9 cellular contexts compared by ENCODE assay signal in genomic region chr11:75275581-75275980, GRCh38. TPM values are rescaled to one million over a fixed set of nuclear protein-coding genes. Genes with fewer than 3 reads are reported as not detected.
A peak's percentile ranks its signal among the peaks of the same experiment; 100 is the strongest.
DNase-seq lines count a peak whose midpoint lies in the region; ATAC-seq and TF ChIP-seq lines count a peak whose summit lies in the region.
"Had no signal": no experiment of that assay in that cellular context is flagged by ENCODE, and none has a peak within 500 bp of the region (broad histone marks: within the 10 kb centered on the region; RNA-seq: fewer than 3 reads in every experiment).

No MANE protein-coding gene starts in this region.

- CTCF ChIA-PET in CD4-positive, alpha-beta T cell (lab: Charles Lee) = interaction anchor here (1.0 to 7.1 kb wide), 5 partner anchors 12 to 135 kb away, joined by 3 to 40 read pairs (median 10); partner anchors contain the start of gene TPBGL

- H3K27me3 ChIP-seq in CD4-positive, alpha-beta T cell (ENCODE audit: control insufficient read depth, insufficient read depth, low read length) = no peaks in the 10 kb centered on the region
- no peaks in the 10 kb centered on the region for H3K27me3 ChIP-seq in RWPE2 (ENCODE audit: insufficient read depth, poor library complexity, severe bottlenecking)

- TF ChIP-seq CTCF in CD4-positive, alpha-beta T cell (IDR thresholded peaks at IDR 0.05) = no peak
- no peak for TF ChIP-seq CTCF in RWPE2 (IDR thresholded peaks at IDR 0.05; ENCODE audit: poor library complexity, severe bottlenecking)

- peaks cover 63% of the 10 kb centered on the region for H3K36me3 Mint-ChIP-seq in CD4-positive, alpha-beta T cell (ENCODE audit: low read depth)

- 90% methylated on average over 3 to 4 of the region's 6 CpGs for WGBS in mesodermal cell (ENCODE audit: insufficient coverage in 2 of 2), 2 experiments

- no peaks in the 10 kb centered on the region for H3K9me3 ChIP-seq in CD4-positive, alpha-beta T cell (ENCODE audit: control insufficient read depth, low read length)
- H3K9me3 ChIP-seq in RWPE2 (ENCODE audit: severe bottlenecking) (no peaks in the 10 kb centered on the region), mesodermal cell (ENCODE audit: control insufficient read depth, low read length) (no peaks in the 10 kb centered on the region)

- POLR2A ChIA-PET in CD4-positive, alpha-beta T cell (lab: Charles Lee) = interaction anchor here (0.6 to 6.1 kb wide), 24 partner anchors 13 to 934 kb away, joined by 3 to 67 read pairs (median 7); partner anchors contain the start of genes ARRB1, GDPD5, SPCS2 and XRRA1

- peak; percentile 95 for ATAC-seq in CD4-positive, alpha-beta T cell (ENCODE audit: poor library complexity)
- ATAC-seq in RWPE2 (ENCODE audit: low read depth) (no peak), GM18867 (IDR thresholded peaks at IDR 0.05; ENCODE audit: unreplicated experiment) (no peak), HG03460 (IDR thresholded peaks at IDR 0.05; ENCODE audit: unreplicated experiment) (no peak)

- H3K27me3 Mint-ChIP-seq in CD4-positive, alpha-beta T cell = no peaks in the 10 kb centered on the region

- H3K4me1 Mint-ChIP-seq in CD4-positive, alpha-beta T cell (ENCODE audit: low read depth) = peaks cover 82% of the 10 kb centered on the region

- no peaks in the 10 kb centered on the region for H3K4me1 ChIP-seq in RWPE2 (ENCODE audit: insufficient read depth, poor library complexity, severe bottlenecking)
- H3K4me1 ChIP-seq in mesodermal cell (ENCODE audit: control insufficient read depth, insufficient read depth, low read length, poor library complexity, severe bottlenecking) = peaks cover 26% of the 10 kb centered on the region

- no peaks in the 10 kb centered on the region for H3K36me3 ChIP-seq in RWPE2 (ENCODE audit: low read depth)
- H3K36me3 ChIP-seq in mesodermal cell (ENCODE audit: control insufficient read depth, insufficient read depth, low read length) = peaks cover 50% of the 10 kb centered on the region

- peak; percentile 60 to 83 (median 80) for DNase-seq in CD4-positive, alpha-beta T cell
- peak; percentile 31 for DNase-seq in RWPE2 (ENCODE audit: low spot score)
- DNase-seq in activated naive CD4-positive, alpha-beta T cell treated with Interleukin-2 at 50 U/mL for 16 hours = peak; percentile 63
- peak; percentile 42 for DNase-seq in stimulated activated naive CD4-positive, alpha-beta T cell treated with Interleukin-2 at 50 U/mL for 16 hours (lab: John Stamatoyannopoulos, UW)
- DNase-seq in NCI-H1105 treated with DMSO at 0.1 percent for 48 hours (lab: John Stamatoyannopoulos, UW) = no peak

- peak overlapping the region; percentile 71 for H3K4me3 Mint-ChIP-seq in CD4-positive, alpha-beta T cell

- H3K4me3 ChIP-seq in RWPE2 (ENCODE audit: severe bottlenecking) (no peak overlapping the region), mesodermal cell (ENCODE audit: extremely low read depth, insufficient read depth, low read length, poor library complexity, severe bottlenecking) (no peak overlapping the region)

- H3K9me3 Mint-ChIP-seq in CD4-positive, alpha-beta T cell = no peaks in the 10 kb centered on the region

- H3K27ac Mint-ChIP-seq in CD4-positive, alpha-beta T cell = peak overlapping the region; percentile 94

- H3K27ac ChIP-seq in CD4-positive, alpha-beta T cell (ENCODE audit: low read depth, low read length) = peak overlapping the region; percentile 82
- H3K27ac ChIP-seq in RWPE2 (ENCODE audit: poor library complexity, severe bottlenecking) (no peak overlapping the region), mesodermal cell (ENCODE audit: low read depth, low read length, severe bottlenecking) (peak overlapping the region; percentile 67)

- intact Hi-C loops in CD4-positive, alpha-beta T cell (cut with DNase I, micrococcal nuclease) = loop anchor here (1.0 to 10.0 kb wide), 4 partner anchors 109 to 259 kb away; partner anchors contain the start of gene GDPD5 (in 1 of the 2)

RNA-seq across cellular contexts. Expression of gene TPBGL, which starts 35.0 kb away (rescaled TPM):
- total RNA-seq in CD4-positive, alpha-beta T cell = under 1 TPM; 0.78 to 0.80 TPM
- polyA plus RNA-seq in mesodermal cell (2013, experiment 1 of 2) = 1.3 TPM
- 1.1 TPM for polyA plus RNA-seq in mesodermal cell (2013, experiment 2 of 2)
- total RNA-seq: myocyte had no signal
